Comparison of ENCODE assay signal across 15 cellular contexts in genomic region chr21:38144193-38144592, GRCh38.
DNase-seq lines count a peak whose midpoint lies in the region; TF ChIP-seq lines count a peak whose summit lies in the region.
"Had no signal": no experiment of that assay in that cellular context is flagged by ENCODE, and none has a peak within 500 bp of the region (broad histone marks: within the 10 kb centered on the region; RNA-seq: fewer than 3 reads in every experiment).

No MANE protein-coding gene starts in this region.

- no peaks in the 10 kb centered on the region for H3K79me1 ChIP-seq in neuronal stem cell (ENCODE audit: low read depth, low read length)

- peaks cover 10% of the 10 kb centered on the region for H3F3A ChIP-seq in MM.1S (ENCODE audit: insufficient read depth, low read length)

- no peaks in the 10 kb centered on the region for H3K9me3 ChIP-seq in MM.1S (replicated peaks; ENCODE audit: insufficient read depth, low read length)
- H3K9me3 ChIP-seq in neuronal stem cell (replicated peaks in 1 of 2; ENCODE audit: control insufficient read depth in 2 of 2, insufficient read depth in 1 of 2, low read depth in 1 of 2, low read length in 2 of 2): no peaks in the 10 kb centered on the region
- peaks cover 0 to 26% (median 13%) of the 10 kb centered on the region in 8 donors for H3K9me3 ChIP-seq in spleen

- WGBS in neuronal stem cell (ENCODE audit: extremely low coverage in 2 of 2, insufficient read length in 2 of 2, insufficient replicate concordance in 1 of 2), 2 donors: no CpG with 5 or more reads among the region's 3 CpGs
- WGBS in spleen, 5 donors: 60 to 73% (median 66%) methylated on average over 3 of the region's 3 CpGs

- H3K27me3 ChIP-seq in MM.1S (replicated peaks; ENCODE audit: insufficient read depth, low read length): no peaks in the 10 kb centered on the region
- H3K27me3 ChIP-seq in neuronal stem cell (ENCODE audit: control insufficient read depth in 3 of 3, insufficient read depth in 3 of 3, low read depth in 1 of 3, low read length in 3 of 3): no peaks in the 10 kb centered on the region
- peaks cover 0 to 3% (median 0%) of the 10 kb centered on the region in 7 donors for H3K27me3 ChIP-seq in spleen (replicated peaks in 1 of 7)
- H3K27me3 ChIP-seq: BLaER1 treated with 17β-estradiol and CSF1 and Interleukin-3, amounts not matched to agents 10 nM and 100 nM had no signal

- H4K91ac ChIP-seq in neuronal stem cell (ENCODE audit: low read depth, low read length, poor library complexity): no peak overlapping the region

- peak overlapping the region; percentile 31; the same call in 1 of the 2 replicates for H3K27ac ChIP-seq in MM.1S (ENCODE audit: low read length)
- H3K27ac ChIP-seq in neuronal stem cell (replicated peaks; ENCODE audit: low read length): no peak overlapping the region
- H3K27ac ChIP-seq in spleen: no peak overlapping the region
- H3K27ac ChIP-seq: BLaER1 treated with 17β-estradiol and CSF1 and Interleukin-3, amounts not matched to agents 10 nM and 100 nM; C4-2B had no signal

- intact Hi-C loops in spleen (cut with DNase I; ENCODE audit: low total_unique reads) (no loop called here), posterior vena cava (cut with DNase I) (no loop called here)

- H2BK120ac ChIP-seq in neuronal stem cell (ENCODE audit: low read depth, low read length): no peak overlapping the region

- H2BK12ac ChIP-seq in neuronal stem cell (ENCODE audit: low read length): no peak overlapping the region

- H4K8ac ChIP-seq in neuronal stem cell (ENCODE audit: low read depth, low read length): no peak overlapping the region

- H3K14ac ChIP-seq in neuronal stem cell (ENCODE audit: low read length): no peak overlapping the region

- H3K4me1 ChIP-seq in MM.1S (ENCODE audit: low read length) (peaks cover 22% of the 10 kb centered on the region), neuronal stem cell (ENCODE audit: control insufficient read depth in 2 of 2, insufficient read depth in 1 of 2, low read depth in 1 of 2, low read length in 2 of 2) (no peaks in the 10 kb centered on the region), spleen (no peaks in the 10 kb centered on the region)
- H3K4me1 ChIP-seq: BLaER1 treated with 17β-estradiol and CSF1 and Interleukin-3, amounts not matched to agents 10 nM and 100 nM had no signal

- no peak overlapping the region for H3K23ac ChIP-seq in neuronal stem cell (ENCODE audit: low read depth, low read length, poor library complexity)

- H3K79me2 ChIP-seq in MM.1S (ENCODE audit: low read length): no peaks in the 10 kb centered on the region

- H2BK15ac ChIP-seq in neuronal stem cell (ENCODE audit: low read length): peak overlapping the region; percentile 7

- H2AFZ ChIP-seq in MM.1S (ENCODE audit: low read length) (0 out of 2 replicates have a peak overlapping the region, but pooled peaks have one; percentile 22), neuronal stem cell (ENCODE audit: low read length) (no peak overlapping the region)

- no peaks in the 10 kb centered on the region for H3K36me3 ChIP-seq in MM.1S (replicated peaks; ENCODE audit: insufficient read depth, low read length)
- no peaks in the 10 kb centered on the region for H3K36me3 ChIP-seq in neuronal stem cell (replicated peaks in 1 of 2; ENCODE audit: control insufficient read depth in 2 of 2, insufficient read depth in 2 of 2, low read length in 2 of 2)
- H3K36me3 ChIP-seq in spleen: no peaks in the 10 kb centered on the region
- H3K36me3 ChIP-seq: BLaER1 treated with 17β-estradiol and CSF1 and Interleukin-3, amounts not matched to agents 10 nM and 100 nM had no signal

- DNase-seq in MM.1S (peak; percentile 81), neuronal stem cell (ENCODE audit: low spot score) (no peak), spleen (no peak), NCI-H2196 (lab: John Stamatoyannopoulos, UW; ENCODE audit: unreplicated experiment) (no peak), posterior vena cava (ENCODE audit: low spot score) (no peak)
- DNase-seq: 8988T; AML-193; Caco-2; Calu3; CD4-positive, alpha-beta T cell; CD8-positive, alpha-beta T cell; DMS79 treated with DMSO at 0.1 percent for 48 hours; GF-D8 had no signal

- H3K18ac ChIP-seq in neuronal stem cell (ENCODE audit: low read length): no peak overlapping the region

- H3K4me3 ChIP-seq in MM.1S (ENCODE audit: low read length) (no peak overlapping the region), neuronal stem cell (ENCODE audit: low read length in 2 of 2) (no peak overlapping the region), spleen (no peak overlapping the region)
- H3K4me3 ChIP-seq: BLaER1 treated with 17β-estradiol and CSF1 and Interleukin-3, amounts not matched to agents 10 nM and 100 nM had no signal

- no peaks in the 10 kb centered on the region for H3K9me2 ChIP-seq in MM.1S (replicated peaks; ENCODE audit: insufficient read depth, low read length)

- no peak overlapping the region for H2AK5ac ChIP-seq in neuronal stem cell (ENCODE audit: low read depth, low read length)

- H3K4me2 ChIP-seq in MM.1S (ENCODE audit: low read depth, low read length) (peak overlapping the region; percentile 29), neuronal stem cell (ENCODE audit: insufficient read depth, low read length, poor library complexity, severe bottlenecking) (no peak overlapping the region)
- H3K4me2 ChIP-seq: BLaER1 treated with 17β-estradiol and CSF1 and Interleukin-3, amounts not matched to agents 10 nM and 100 nM had no signal

- no peak for TF ChIP-seq POLR2A in spleen (IDR thresholded peaks at IDR 0.05)

- H3K4ac ChIP-seq in neuronal stem cell (ENCODE audit: low read length): no peak overlapping the region

- H4K20me1 ChIP-seq in MM.1S (ENCODE audit: insufficient read depth, low read length): no peaks in the 10 kb centered on the region
- H4K20me1 ChIP-seq: BLaER1 treated with 17β-estradiol and CSF1 and Interleukin-3, amounts not matched to agents 10 nM and 100 nM had no signal

- no peak overlapping the region for H2BK5ac ChIP-seq in neuronal stem cell (ENCODE audit: low read length)

- TF ChIP-seq CTCF in MM.1S (IDR thresholded peaks at IDR 0.05; ENCODE audit: low read length): no peak
- no peak for TF ChIP-seq CTCF in spleen (IDR thresholded peaks at IDR 0.05 in 8 of 11, conservative IDR thresholded peaks at IDR 0.05 in 3 of 11)

- H3K9ac ChIP-seq in MM.1S (ENCODE audit: low read length): no peak overlapping the region
- H3K9ac ChIP-seq in neuronal stem cell (ENCODE audit: low read depth, low read length, poor library complexity): no peak overlapping the region
- H3K9ac ChIP-seq: BLaER1 treated with 17β-estradiol and CSF1 and Interleukin-3, amounts not matched to agents 10 nM and 100 nM had no signal
